Comparison of ENCODE assay signal across 1 cellular context in genomic region chr14:89343356-89343755, GRCh38.
TF ChIP-seq lines count a peak whose summit lies in the region.

No MANE protein-coding gene starts in this region.

TF ChIP-seq in A549, 52 proteins besides CTCF, POLR2A, EP300 and RAD21 (continued from another document):
- TF ChIP-seq USF2 (IDR thresholded peaks at IDR 0.05) = no peak
TF ChIP-seq in A549: peak in this region for 1.
